33 cellular contexts compared by ENCODE assay signal in the genomic region with DNA sequence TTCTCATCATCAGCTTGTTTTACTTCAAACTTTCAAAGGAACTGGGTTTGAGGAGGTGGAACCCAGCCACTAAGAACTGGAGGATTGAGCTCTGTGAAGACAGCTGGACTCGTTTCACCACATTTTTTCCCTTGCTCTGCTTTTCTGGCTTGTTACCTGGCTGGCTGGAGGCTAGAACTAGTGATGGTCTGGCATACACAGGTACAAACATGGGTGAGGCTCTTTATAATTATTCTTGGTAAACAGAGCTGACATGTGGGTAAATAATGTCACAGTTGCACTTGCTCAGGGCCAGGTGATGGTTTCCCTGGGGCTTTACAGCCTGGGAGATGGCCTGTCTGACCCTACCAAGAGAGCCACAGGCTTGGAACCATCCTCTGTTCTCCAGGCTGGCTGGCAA.
DNase-seq lines count a peak whose midpoint lies in the region; ATAC-seq, FAIRE-seq and TF ChIP-seq lines count a peak whose summit lies in the region.
"Had no signal": no experiment of that assay in that cellular context is flagged by ENCODE, and none has a peak within 500 bp of the region (broad histone marks: within the 10 kb centered on the region; RNA-seq: fewer than 3 reads in every experiment).

No MANE protein-coding gene starts in this region.

- FAIRE-seq in GM12892 (lab: Jason Lieb, UNC) = no peak
- FAIRE-seq: A204.1, HTR-8/SVneo, islet of Langerhans, K562 had no signal

- no peak overlapping the region for H3K27ac ChIP-seq in colonic mucosa
- H3K27ac ChIP-seq: dorsolateral prefrontal cortex, lower lobe of right lung had no signal

- no peak overlapping the region for H3K4me3 ChIP-seq in colonic mucosa
- H3K4me3 ChIP-seq: dorsolateral prefrontal cortex, K562, lower lobe of right lung had no signal

- no peak for ATAC-seq in HG03342 (IDR thresholded peaks at IDR 0.05; ENCODE audit: unreplicated experiment)
- ATAC-seq in GM21717 (IDR thresholded peaks at IDR 0.05; ENCODE audit: unreplicated experiment) = no peak
- ATAC-seq: activated CD8-positive, alpha-beta memory T cell treated with anti-CD3 and anti-CD28 coated beads, Interleukin-2, amount 10 ng/mL, durations not matched to agents 7 days and 5 days; K562; lower lobe of right lung; sciatic nerve; WTC11 had no signal

- no TSS peak for BruUV-seq in MCF 10A (replicated peaks; lab: Mats Ljungman, UMichigan)

- peaks cover 5% of the 10 kb centered on the region for H3K4me1 Mint-ChIP-seq in MCF 10A (ENCODE audit: insufficient read depth, unreplicated experiment)
- H3K4me1 Mint-ChIP-seq: CD4-positive, alpha-beta memory T cell had no signal

- no peaks in the 10 kb centered on the region for H3K36me3 ChIP-seq in colonic mucosa
- H3K36me3 ChIP-seq: lower lobe of right lung had no signal

- no peaks in the 10 kb centered on the region for H3K27me3 ChIP-seq in colonic mucosa

- TF ChIP-seq CTCF in MCF 10A (IDR thresholded peaks at IDR 0.05; ENCODE audit: unreplicated experiment) (no peak), colonic mucosa (IDR thresholded peaks at IDR 0.05) (no peak)

- in situ Hi-C loops in T47D (cut with HindIII; ENCODE audit: low pct_unique_long_range_greater_than_20kb, low sequenced_read_pairs) = no loop called here

- intact Hi-C loops in MCF 10A (cut with micrococcal nuclease) (no loop called here), colonic mucosa (cut with DNase I) (no loop called here)

- peak; percentile 19 to 91 for DNase-seq in T47D (ENCODE audit: low read depth in 1 of 2, low spot score in 1 of 2)
- no peak for DNase-seq in MCF 10A (ENCODE audit: unreplicated experiment)
- peak; percentile 42 for DNase-seq in colonic mucosa
- DNase-seq in myocyte (ENCODE audit: low read depth) = peak; percentile 41
- no peak for DNase-seq in NK-92 (lab: John Stamatoyannopoulos, UW; ENCODE audit: unreplicated experiment)
- no peak for DNase-seq in GM12892 (ENCODE audit: insufficient read length)
- DNase-seq: activated CD8-positive, alpha-beta memory T cell treated with anti-CD3 and anti-CD28 coated beads, Interleukin-2, amount 10 ng/mL, durations not matched to agents 7 days and 5 days; activated T-cell treated with anti-CD3 and anti-CD28 coated beads, Interleukin-2, amount 50 U/mL, for 48 hours; AML-193; CD4-positive, alpha-beta memory T cell; cerebellar nuclear complex; dorsolateral prefrontal cortex; GDM1; HCEC 1CT; lower lobe of right lung; MM.1S; NCI-H1417; NCI-H2107; NCI-H446 treated with DMSO at 0.1 percent for 48 hours; posterior cingulate gyrus; SHP77; stimulated activated CD4-positive, alpha-beta T cell treated with anti-CD3 and anti-CD28 coated beads, Interleukin-15, amount 100 ng/mL, for 24 hours; stimulated activated naive CD4-positive, alpha-beta T cell; T1000 had no signal

- H3K4me1 ChIP-seq in colonic mucosa = no peaks in the 10 kb centered on the region
- H3K4me1 ChIP-seq: lower lobe of right lung had no signal

- CTCF ChIA-PET in MCF 10A (lab: Yijun Ruan, JAX) = interaction anchor here (0.8 kb wide), 2 partner anchors 12 to 298 kb away, joined by 3 read pairs; no protein-coding TSS in a partner anchor

- H3K27ac Mint-ChIP-seq in MCF 10A (ENCODE audit: low read depth, unreplicated experiment) = no peak overlapping the region
- H3K27ac Mint-ChIP-seq: activated CD8-positive, alpha-beta memory T cell treated with anti-CD3 and anti-CD28 coated beads, Interleukin-2, amount 10 ng/mL, durations not matched to agents 7 days and 5 days; CD4-positive, alpha-beta memory T cell; WTC11 had no signal

- no peaks in the 10 kb centered on the region for H3K27me3 Mint-ChIP-seq in MCF 10A (ENCODE audit: insufficient read depth, unreplicated experiment)
- H3K27me3 Mint-ChIP-seq: activated CD8-positive, alpha-beta memory T cell treated with anti-CD3 and anti-CD28 coated beads, Interleukin-2, amount 10 ng/mL, durations not matched to agents 7 days and 5 days had no signal

- H3K9me3 ChIP-seq in colonic mucosa = no peaks in the 10 kb centered on the region
- H3K9me3 ChIP-seq: lower lobe of right lung had no signal

- no peaks in the 10 kb centered on the region for H3K9me3 Mint-ChIP-seq in MCF 10A (ENCODE audit: unreplicated experiment)
- H3K9me3 Mint-ChIP-seq: WTC11 had no signal

- H3K4me3 Mint-ChIP-seq in MCF 10A (ENCODE audit: unreplicated experiment) = no peak overlapping the region
- H3K4me3 Mint-ChIP-seq: activated CD8-positive, alpha-beta memory T cell treated with anti-CD3 and anti-CD28 coated beads, Interleukin-2, amount 10 ng/mL, durations not matched to agents 7 days and 5 days; CD4-positive, alpha-beta memory T cell; neural crest cell; WTC11 had no signal

- POLR2A ChIA-PET in MCF 10A (lab: Yijun Ruan, JAX) = interaction anchor here (0.9 kb wide), 1 partner anchor 450 kb away, joined by 3 read pairs; no protein-coding TSS in a partner anchor

- H3K9ac ChIP-seq in colonic mucosa (ENCODE audit: low read depth in 2 of 2, low read length in 2 of 2) = peak overlapping the region in 1 of 2 donors; percentile 63

- no peak for TF ChIP-seq POLR2A in GM12892 (IDR thresholded peaks at IDR 0.05; ENCODE audit: low read depth, low read length)

- no peaks in the 10 kb centered on the region for H3K36me3 Mint-ChIP-seq in MCF 10A (ENCODE audit: insufficient read depth, unreplicated experiment)
- H3K36me3 Mint-ChIP-seq: activated CD8-positive, alpha-beta memory T cell treated with anti-CD3 and anti-CD28 coated beads, Interleukin-2, amount 10 ng/mL, durations not matched to agents 7 days and 5 days; CD4-positive, alpha-beta memory T cell; WTC11 had no signal

Comparison
In these comparisons a context has a peak if more than half of its experiments do, and no peak if none do; other contexts are left out.
1. DNase-seq: peak in T47D (2 of 2), colonic mucosa (single experiment) and myocyte (single experiment); none in MCF 10A (single experiment), NK-92 (single experiment) and GM12892 (single experiment).